ENCODE assay signal across 25 cellular contexts in genomic region chr1:119326251-119326650, GRCh38. TPM values are rescaled to one million over a fixed set of nuclear protein-coding genes. Genes with fewer than 3 reads are reported as not detected.
DNase-seq lines count a peak whose midpoint lies in the region; ATAC-seq, FAIRE-seq and TF ChIP-seq lines count a peak whose summit lies in the region.
"Had no signal": no experiment of that assay in that cellular context is flagged by ENCODE, and none has a peak within 500 bp of the region (broad histone marks: within the 10 kb centered on the region; RNA-seq: fewer than 3 reads in every experiment).

No MANE protein-coding gene starts in this region.

- no peaks in the 10 kb centered on the region for H3K9me3 ChIP-seq in CD4-positive, alpha-beta memory T cell (ENCODE audit: control insufficient read depth in 1 of 2, low read length in 2 of 2)
- H3K9me3 ChIP-seq in HUES6 (ENCODE audit: control insufficient read depth, insufficient read depth, low read depth, low read length) (no peaks in the 10 kb centered on the region), iPS-15b (ENCODE audit: control insufficient read depth, insufficient read depth, low read length) (no peaks in the 10 kb centered on the region), upper lobe of right lung (no peaks in the 10 kb centered on the region)
- H3K9me3 ChIP-seq: esophagus squamous epithelium, ovary had no signal

- H3K27ac ChIP-seq in CD4-positive, alpha-beta memory T cell (ENCODE audit: low read depth, low read length): no peak overlapping the region
- H3K27ac ChIP-seq in HUES6 (ENCODE audit: low read depth, low read length) (peak overlapping the region; percentile 81; the same call in 1 of the 2 replicates), upper lobe of right lung (no peak overlapping the region)
- H3K27ac ChIP-seq: esophagus squamous epithelium, ovary, PC-9 had no signal

- no peaks in the 10 kb centered on the region for H3K27me3 ChIP-seq in CD4-positive, alpha-beta memory T cell (ENCODE audit: insufficient read depth, low read length)
- H3K27me3 ChIP-seq in HUES6 (ENCODE audit: control insufficient read depth, insufficient read depth, low read length) (no peaks in the 10 kb centered on the region; the same call in 1 of the 2 replicates), iPS-15b (ENCODE audit: control insufficient read depth, insufficient read depth, low read length) (peaks cover 11% of the 10 kb centered on the region), upper lobe of right lung (peaks cover 6% of the 10 kb centered on the region)
- H3K27me3 ChIP-seq: dorsolateral prefrontal cortex, esophagus squamous epithelium, ovary had no signal

- intact Hi-C loops in CD4-positive, alpha-beta memory T cell (cut with micrococcal nuclease): no loop called here
- intact Hi-C loops in lower leg skin (cut with DNase I; ENCODE audit: low total_unique reads) (no loop called here), upper lobe of right lung (cut with DNase I) (no loop called here)

- peaks cover 8 to 20% (median 16%) of the 10 kb centered on the region in 4 donors for H3K4me1 Mint-ChIP-seq in CD4-positive, alpha-beta memory T cell
- H3K4me1 Mint-ChIP-seq in nephron progenitor cell: peaks cover 92% of the 10 kb centered on the region

- DNase-seq in CD4-positive, alpha-beta memory T cell: no peak
- DNase-seq in nephron progenitor cell (no peak), RCC 7860 (ENCODE audit: low spot score) (no peak), lower leg skin (ENCODE audit: low spot score in 2 of 2) (no peak), NCI-H1092 treated with DMSO at 0.1 percent for 48 hours (lab: John Stamatoyannopoulos, UW) (no peak), upper lobe of right lung (no peak)
- DNase-seq: activated CD4-positive, alpha-beta T cell treated with anti-CD3 and anti-CD28 coated beads, Interleukin-2, amount 10 ng/mL, durations not matched to agents 7 days and 5 days; activated CD8-positive, alpha-beta memory T cell treated with anti-CD3 and anti-CD28 coated beads, Interleukin-2, amount 50 U/mL, for 48 hours; AML-193; dorsolateral prefrontal cortex; esophagus squamous epithelium; NCI-H1436 treated with DMSO at 0.1 percent for 48 hours; NCI-H2171 treated with DMSO at 0.1 percent for 48 hours; NCI-H82; ovary; PC-9; stimulated activated CD4-positive, alpha-beta T cell treated with anti-CD3 and anti-CD28 coated beads, Interleukin-1b, Interleukin-23, amount 100 ng/mL, for 48 hours had no signal

- no peak for TF ChIP-seq CTCF in nephron progenitor cell (IDR thresholded peaks at IDR 0.05)
- no peak for TF ChIP-seq CTCF in lower leg skin (IDR thresholded peaks at IDR 0.05)
- no peak for TF ChIP-seq CTCF in upper lobe of right lung (IDR thresholded peaks at IDR 0.05)

- peaks cover 5% of the 10 kb centered on the region for H3K4me1 ChIP-seq in CD4-positive, alpha-beta memory T cell (ENCODE audit: insufficient read depth, low read length)
- H3K4me1 ChIP-seq in HUES6 (ENCODE audit: control insufficient read depth, insufficient read depth, low read length): peaks cover 50% of the 10 kb centered on the region
- H3K4me1 ChIP-seq in iPS-15b (ENCODE audit: control insufficient read depth, insufficient read depth, low read length): peaks cover 16% of the 10 kb centered on the region
- no peaks in the 10 kb centered on the region for H3K4me1 ChIP-seq in upper lobe of right lung

- H3K9ac ChIP-seq in HUES6 (ENCODE audit: low read length): peak overlapping the region; percentile 70
- no peak overlapping the region for H3K9ac ChIP-seq in iPS-15b (ENCODE audit: low read depth, low read length)

- peaks cover 0 to 2% (median 0%) of the 10 kb centered on the region in 8 donors for H3K9me3 Mint-ChIP-seq in CD4-positive, alpha-beta memory T cell
- no peaks in the 10 kb centered on the region for H3K9me3 Mint-ChIP-seq in nephron progenitor cell
- H3K9me3 Mint-ChIP-seq: activated CD4-positive, alpha-beta T cell treated with anti-CD3 and anti-CD28 coated beads, Interleukin-2, amount 10 ng/mL, durations not matched to agents 7 days and 5 days; activated naive CD4-positive, alpha-beta T cell treated with anti-CD3 and anti-CD28 coated beads, Interleukin-2, amount 50 U/mL, for 72 hours had no signal

- peaks cover 0 to 6% of the 10 kb centered on the region in 2 donors for H3K27me3 Mint-ChIP-seq in CD4-positive, alpha-beta memory T cell
- H3K27me3 Mint-ChIP-seq in nephron progenitor cell (ENCODE audit: low read depth, poor library complexity): peaks cover 23% of the 10 kb centered on the region

- WGBS in lower leg skin, 2 donors: 93 to 96% methylated on average over 7 of the region's 7 CpGs

- POLR2A ChIA-PET in CD4-positive, alpha-beta memory T cell (lab: Charles Lee; ENCODE audit: partially characterized antibody): no interaction called here

- FAIRE-seq in RCC 7860 (lab: Jason Lieb, UNC): no peak
- FAIRE-seq: bronchial epithelial cell, keratinocyte had no signal

- peak overlapping the region; percentile 12 to 91 (median 88) for H3K4me3 Mint-ChIP-seq in CD4-positive, alpha-beta memory T cell
- peak overlapping the region; percentile 75 for H3K4me3 Mint-ChIP-seq in nephron progenitor cell

- no peak overlapping the region for H3K4me3 ChIP-seq in CD4-positive, alpha-beta memory T cell (ENCODE audit: low read length in 2 of 2)
- H3K4me3 ChIP-seq in HUES6 (ENCODE audit: low read depth, low read length) (peak overlapping the region; percentile 55; the same call in 1 of the 2 replicates), iPS-15b (ENCODE audit: low read depth, low read length) (peak overlapping the region; percentile 59), lower leg skin (ENCODE audit: low read depth, poor library complexity, severe bottlenecking) (no peak overlapping the region), upper lobe of right lung (no peak overlapping the region)
- H3K4me3 ChIP-seq: PC-9 had no signal

- H3K36me3 ChIP-seq in CD4-positive, alpha-beta memory T cell (ENCODE audit: insufficient read depth, low read length): no peaks in the 10 kb centered on the region
- H3K36me3 ChIP-seq in HUES6 (ENCODE audit: control insufficient read depth, insufficient read depth, low read length) (peaks cover 3% of the 10 kb centered on the region; the same call in 1 of the 2 replicates), iPS-15b (ENCODE audit: control insufficient read depth, insufficient read depth, low read length) (no peaks in the 10 kb centered on the region), upper lobe of right lung (no peaks in the 10 kb centered on the region)
- H3K36me3 ChIP-seq: esophagus squamous epithelium, ovary had no signal

- no peaks in the 10 kb centered on the region for H3K36me3 Mint-ChIP-seq in CD4-positive, alpha-beta memory T cell
- H3K36me3 Mint-ChIP-seq in nephron progenitor cell (ENCODE audit: low read depth): no peaks in the 10 kb centered on the region
- H3K36me3 Mint-ChIP-seq: activated naive CD4-positive, alpha-beta T cell treated with anti-CD3 and anti-CD28 coated beads, Interleukin-2, amount 50 U/mL, for 72 hours had no signal

- CTCF ChIA-PET in CD4-positive, alpha-beta memory T cell (lab: Charles Lee; ENCODE audit: partially characterized antibody): interaction anchor here (1.6 kb wide), 1 partner anchor 35 kb away, joined by 4 read pairs; no protein-coding TSS in a partner anchor

- no peak for TF ChIP-seq POLR2A in lower leg skin (IDR thresholded peaks at IDR 0.05)

- ATAC-seq in upper lobe of right lung: no peak

- no peak overlapping the region for H3K27ac Mint-ChIP-seq in CD4-positive, alpha-beta memory T cell
- no peak overlapping the region for H3K27ac Mint-ChIP-seq in nephron progenitor cell
- H3K27ac Mint-ChIP-seq: activated CD4-positive, alpha-beta T cell treated with anti-CD3 and anti-CD28 coated beads, Interleukin-2, amount 10 ng/mL, durations not matched to agents 7 days and 5 days; activated naive CD4-positive, alpha-beta T cell treated with anti-CD3 and anti-CD28 coated beads, Interleukin-2, amount 50 U/mL, for 72 hours had no signal

RNA-seq across cellular contexts. Expression of gene HAO2, which starts 42.3 kb away (rescaled TPM):
- total RNA-seq in CD4-positive, alpha-beta memory T cell: not detected
- not detected for polyA plus RNA-seq in CD4-positive, alpha-beta memory T cell
- 1 to 10 TPM in 3 of 4 donors, under 1 TPM in 1; 0.30 to 7.0 (median 2.7) TPM for total RNA-seq in lower leg skin
- total RNA-seq in upper lobe of right lung: not detected
- total RNA-seq: activated CD4-positive, alpha-beta T cell treated with anti-CD3 and anti-CD28 coated beads, Interleukin-2, amount 10 ng/mL, durations not matched to agents 7 days and 5 days; activated naive CD4-positive, alpha-beta T cell treated with anti-CD3 and anti-CD28 coated beads, Interleukin-2, amount 50 U/mL, for 72 hours; bronchial epithelial cell; esophagus squamous epithelium; glomerular endothelial cell; HT-29; PC-9; sciatic nerve had no signal
- polyA plus RNA-seq: keratinocyte, ovary had no signal

Comparison
In these comparisons a context has a peak if more than half of its experiments do, and no peak if none do; other contexts are left out.
1. H3K4me3 ChIP-seq: peak in HUES6 (single experiment) and iPS-15b (single experiment); none in CD4-positive, alpha-beta memory T cell (0 of 2), lower leg skin (single experiment) and upper lobe of right lung (single experiment).